Comparison of ENCODE assay signal across 33 cellular contexts in the genomic region with DNA sequence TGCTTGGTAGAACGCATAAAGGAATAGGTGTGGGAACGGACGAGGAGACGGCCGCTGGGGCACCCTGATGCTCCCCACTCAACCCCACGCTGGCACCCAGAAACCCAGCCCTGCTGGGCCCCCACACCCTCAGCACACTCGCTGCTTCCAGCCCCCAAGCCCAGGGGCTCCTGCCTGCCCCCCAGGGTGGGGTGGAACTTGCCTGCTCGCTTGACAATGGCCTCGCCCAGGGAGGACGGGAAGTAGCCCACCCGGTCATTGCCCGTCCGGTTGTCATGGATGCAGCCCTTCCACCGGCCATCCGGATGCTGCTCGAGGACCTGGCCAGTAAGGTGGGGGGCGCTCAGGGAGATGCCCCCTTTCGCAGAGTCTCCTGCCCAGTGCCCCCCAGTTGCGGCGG. TPM values are rescaled to one million over a fixed set of nuclear protein-coding genes. Genes with fewer than 3 reads are reported as not detected.
"Had no signal": no experiment of that assay in that cellular context is flagged by ENCODE, and none has a peak within 500 bp of the region (broad histone marks: within the 10 kb centered on the region; RNA-seq: fewer than 3 reads in every experiment).

No MANE protein-coding gene starts in this region.

- H3K27ac ChIP-seq: ascending aorta, breast epithelium, cardiac muscle cell, colonic mucosa, epithelial cell of prostate, esophagus squamous epithelium, gastroesophageal sphincter, WERI-Rb-1 had no signal

- H3K27me3 Mint-ChIP-seq: activated B cell treated with CpG ODN at 0.5 μM for 24 hours; activated naive CD4-positive, alpha-beta T cell treated with anti-CD3 and anti-CD28 coated beads, Interleukin-2, amount 10 ng/mL, durations not matched to agents 7 days and 5 days; activated T-cell treated with anti-CD3 and anti-CD28 coated beads, Interleukin-2, amount 50 U/mL, for 24 hours; brain; T-helper 17 cell had no signal

- ATAC-seq: activated CD4-positive, CD25-positive, alpha-beta regulatory T cell treated with anti-CD3 and anti-CD28 coated beads, Interleukin-2, amount 50 U/mL, for 24 hours; activated naive CD4-positive, alpha-beta T cell treated with anti-CD3 and anti-CD28 coated beads, Interleukin-2, amount 50 U/mL, for 72 hours; activated T-cell treated with anti-CD3 and anti-CD28 coated beads, Interleukin-2, amount 50 U/mL, for 72 hours; gastroesophageal sphincter; T-helper 17 cell had no signal

- H3K36me3 Mint-ChIP-seq: activated naive CD4-positive, alpha-beta T cell treated with anti-CD3 and anti-CD28 coated beads, Interleukin-2, amount 10 ng/mL, durations not matched to agents 7 days and 5 days; activated naive CD4-positive, alpha-beta T cell treated with anti-CD3 and anti-CD28 coated beads, Interleukin-2, amount 50 U/mL, for 72 hours; activated naive CD8-positive, alpha-beta T cell treated with anti-CD3 and anti-CD28 coated beads, Interleukin-2, amount 10 ng/mL, durations not matched to agents 7 days and 5 days had no signal

- H3K9me3 Mint-ChIP-seq: activated B cell treated with CpG ODN at 0.5 μM for 24 hours; activated naive CD4-positive, alpha-beta T cell treated with anti-CD3 and anti-CD28 coated beads, Interleukin-2, amount 10 ng/mL, durations not matched to agents 7 days and 5 days; activated naive CD4-positive, alpha-beta T cell treated with anti-CD3 and anti-CD28 coated beads, Interleukin-2, amount 50 U/mL, for 72 hours; activated naive CD8-positive, alpha-beta T cell treated with anti-CD3 and anti-CD28 coated beads, Interleukin-2, amount 10 ng/mL, durations not matched to agents 7 days and 5 days; activated T-cell treated with anti-CD3 and anti-CD28 coated beads, Interleukin-2, amount 50 U/mL, for 24 hours; activated T-cell treated with anti-CD3 and anti-CD28 coated beads, Interleukin-2, amount 50 U/mL, for 72 hours; brain; T-helper 2 cell treated with Interferon-gamma antibody and Interleukin-4, amounts not matched to agents 5 μg/mL and 100 μg/mL, for 36 hours had no signal

- H3K36me3 ChIP-seq: ascending aorta, breast epithelium, cardiac muscle cell, colonic mucosa, esophagus squamous epithelium, gastroesophageal sphincter had no signal

- H3K4me3 Mint-ChIP-seq: activated B cell treated with CpG ODN at 0.5 μM for 24 hours; activated naive CD4-positive, alpha-beta T cell treated with anti-CD3 and anti-CD28 coated beads, Interleukin-2, amount 10 ng/mL, durations not matched to agents 7 days and 5 days; activated naive CD8-positive, alpha-beta T cell treated with anti-CD3 and anti-CD28 coated beads, Interleukin-2, amount 10 ng/mL, durations not matched to agents 7 days and 5 days; activated T-cell treated with anti-CD3 and anti-CD28 coated beads, Interleukin-2, amount 50 U/mL, for 24 hours; activated T-cell treated with anti-CD3 and anti-CD28 coated beads, Interleukin-2, amount 50 U/mL, for 72 hours; brain; T-helper 17 cell; T-helper 2 cell treated with Interferon-gamma antibody and Interleukin-4, amounts not matched to agents 5 μg/mL and 100 μg/mL, for 36 hours had no signal

- H3K27ac Mint-ChIP-seq: activated B cell treated with CpG ODN at 0.5 μM for 24 hours; activated naive CD4-positive, alpha-beta T cell treated with anti-CD3 and anti-CD28 coated beads, Interleukin-2, amount 10 ng/mL, durations not matched to agents 7 days and 5 days; activated naive CD4-positive, alpha-beta T cell treated with anti-CD3 and anti-CD28 coated beads, Interleukin-2, amount 50 U/mL, for 72 hours; activated naive CD8-positive, alpha-beta T cell treated with anti-CD3 and anti-CD28 coated beads, Interleukin-2, amount 10 ng/mL, durations not matched to agents 7 days and 5 days; activated T-cell treated with anti-CD3 and anti-CD28 coated beads, Interleukin-2, amount 50 U/mL, for 72 hours; T-helper 2 cell treated with Interferon-gamma antibody and Interleukin-4, amounts not matched to agents 5 μg/mL and 100 μg/mL, for 36 hours had no signal

- FAIRE-seq: endometrium, endothelial cell of umbilical vein had no signal

- H3K4me1 Mint-ChIP-seq: activated naive CD4-positive, alpha-beta T cell treated with anti-CD3 and anti-CD28 coated beads, Interleukin-2, amount 10 ng/mL, durations not matched to agents 7 days and 5 days; activated naive CD8-positive, alpha-beta T cell treated with anti-CD3 and anti-CD28 coated beads, Interleukin-2, amount 10 ng/mL, durations not matched to agents 7 days and 5 days had no signal

- H3K4me3 ChIP-seq: ascending aorta, breast epithelium, cardiac muscle cell, colonic mucosa, esophagus squamous epithelium, gastroesophageal sphincter had no signal

- H3K4me1 ChIP-seq: ascending aorta, breast epithelium, colonic mucosa, gastroesophageal sphincter had no signal

- H3K9me3 ChIP-seq: ascending aorta, breast epithelium, colonic mucosa, esophagus squamous epithelium, gastroesophageal sphincter had no signal

- H3K27me3 ChIP-seq: ascending aorta, breast epithelium, cardiac muscle cell, colonic mucosa, esophagus squamous epithelium, gastroesophageal sphincter had no signal

- DNase-seq: activated B cell treated with CpG ODN at 0.5 μM for 24 hours; activated CD4-positive, alpha-beta T cell treated with anti-CD3 and anti-CD28 coated beads for 48 hours; activated CD4-positive, alpha-beta T cell treated with anti-CD3 and anti-CD28 coated beads, Interleukin-2, amount 50 U/mL, for 1 hour; activated CD4-positive, alpha-beta T cell treated with anti-CD3 and anti-CD28 coated beads, Interleukin-2, amount 50 U/mL, for 48 hours; activated CD8-positive, alpha-beta memory T cell treated with anti-CD3 and anti-CD28 coated beads, Interleukin-2, amount 50 U/mL, for 48 hours; activated gamma-delta T cell; activated naive CD4-positive, alpha-beta T cell; activated naive CD4-positive, alpha-beta T cell treated with anti-CD3 and anti-CD28 coated beads, Interleukin-2, amount 10 ng/mL, durations not matched to agents 7 days and 5 days; activated naive CD8-positive, alpha-beta T cell treated with anti-CD3 and anti-CD28 coated beads, Interleukin-2, amount 10 ng/mL, durations not matched to agents 7 days and 5 days; activated T-cell treated with anti-CD3 and anti-CD28 coated beads for 4 hours; activated T-cell treated with anti-CD3 and anti-CD28 coated beads, Interleukin-2, amount 50 U/mL, for 24 hours; activated T-cell treated with anti-CD3 and anti-CD28 coated beads, Interleukin-2, amount 50 U/mL, for 72 hours; central memory CD4-positive, alpha-beta T cell; cerebellar nuclear complex; colonic mucosa; effector CD8-positive, alpha-beta T cell; esophagus squamous epithelium; foreskin melanocyte; T-helper 1 cell; T-helper 17 cell; T1000; WERI-Rb-1 had no signal

RNA-seq across cellular contexts. Expression of a gene that starts 9.9 kb away (rescaled TPM):
- total RNA-seq: activated B cell treated with CpG ODN at 0.5 μM for 24 hours, ascending aorta had no signal
